ENCODE assay signal across 2 cellular contexts in genomic region chr4:79353075-79353474, GRCh38.
TF ChIP-seq lines count a peak whose summit lies in the region.

No MANE protein-coding gene starts in this region.

TF ChIP-seq in HepG2, 621 proteins besides CTCF, POLR2A, EP300 and RAD21:
- TF ChIP-seq ZNF569 (CRISPR knock-in tag; IDR thresholded peaks at IDR 0.05; ENCODE audit: borderline replicate concordance) (no peak), PTBP1 (IDR thresholded peaks at IDR 0.05; ENCODE audit: low read depth, low read length, poor library complexity, severe bottlenecking) (no peak), ZNF224 (CRISPR knock-in tag; IDR thresholded peaks at IDR 0.05) (no peak), SCMH1 (CRISPR knock-in tag; IDR thresholded peaks at IDR 0.05; ENCODE audit: borderline replicate concordance) (no peak), THAP11 (CRISPR knock-in tag; IDR thresholded peaks at IDR 0.05) (no peak), ZNF225 (CRISPR knock-in tag; IDR thresholded peaks at IDR 0.05) (no peak), SMAD1 (CRISPR knock-in tag; IDR thresholded peaks at IDR 0.05; ENCODE audit: borderline replicate concordance, low read depth) (no peak), KLF15 (CRISPR knock-in tag; IDR thresholded peaks at IDR 0.05; ENCODE audit: borderline replicate concordance) (no peak), SIX1 (CRISPR knock-in tag; IDR thresholded peaks at IDR 0.05; ENCODE audit: borderline replicate concordance) (no peak), FOXP1 (IDR thresholded peaks at IDR 0.05) (no peak), FOXP1 (CRISPR knock-in tag; IDR thresholded peaks at IDR 0.05) (no peak), MZF1 (CRISPR knock-in tag; IDR thresholded peaks at IDR 0.05; ENCODE audit: borderline replicate concordance) (no peak), BRCA1 (CRISPR knock-in tag; IDR thresholded peaks at IDR 0.05) (no peak), MBNL3 (CRISPR knock-in tag; conservative IDR thresholded peaks at IDR 0.05) (no peak), ZSCAN21 (CRISPR knock-in tag; IDR thresholded peaks at IDR 0.05; ENCODE audit: borderline replicate concordance) (no peak), CENPT (CRISPR knock-in tag; IDR thresholded peaks at IDR 0.05; ENCODE audit: low read depth) (no peak), ZSCAN5A (CRISPR knock-in tag; IDR thresholded peaks at IDR 0.05; ENCODE audit: borderline replicate concordance) (no peak), RFX1 (IDR thresholded peaks at IDR 0.05) (no peak)
- TF ChIP-seq, protein P1, sequence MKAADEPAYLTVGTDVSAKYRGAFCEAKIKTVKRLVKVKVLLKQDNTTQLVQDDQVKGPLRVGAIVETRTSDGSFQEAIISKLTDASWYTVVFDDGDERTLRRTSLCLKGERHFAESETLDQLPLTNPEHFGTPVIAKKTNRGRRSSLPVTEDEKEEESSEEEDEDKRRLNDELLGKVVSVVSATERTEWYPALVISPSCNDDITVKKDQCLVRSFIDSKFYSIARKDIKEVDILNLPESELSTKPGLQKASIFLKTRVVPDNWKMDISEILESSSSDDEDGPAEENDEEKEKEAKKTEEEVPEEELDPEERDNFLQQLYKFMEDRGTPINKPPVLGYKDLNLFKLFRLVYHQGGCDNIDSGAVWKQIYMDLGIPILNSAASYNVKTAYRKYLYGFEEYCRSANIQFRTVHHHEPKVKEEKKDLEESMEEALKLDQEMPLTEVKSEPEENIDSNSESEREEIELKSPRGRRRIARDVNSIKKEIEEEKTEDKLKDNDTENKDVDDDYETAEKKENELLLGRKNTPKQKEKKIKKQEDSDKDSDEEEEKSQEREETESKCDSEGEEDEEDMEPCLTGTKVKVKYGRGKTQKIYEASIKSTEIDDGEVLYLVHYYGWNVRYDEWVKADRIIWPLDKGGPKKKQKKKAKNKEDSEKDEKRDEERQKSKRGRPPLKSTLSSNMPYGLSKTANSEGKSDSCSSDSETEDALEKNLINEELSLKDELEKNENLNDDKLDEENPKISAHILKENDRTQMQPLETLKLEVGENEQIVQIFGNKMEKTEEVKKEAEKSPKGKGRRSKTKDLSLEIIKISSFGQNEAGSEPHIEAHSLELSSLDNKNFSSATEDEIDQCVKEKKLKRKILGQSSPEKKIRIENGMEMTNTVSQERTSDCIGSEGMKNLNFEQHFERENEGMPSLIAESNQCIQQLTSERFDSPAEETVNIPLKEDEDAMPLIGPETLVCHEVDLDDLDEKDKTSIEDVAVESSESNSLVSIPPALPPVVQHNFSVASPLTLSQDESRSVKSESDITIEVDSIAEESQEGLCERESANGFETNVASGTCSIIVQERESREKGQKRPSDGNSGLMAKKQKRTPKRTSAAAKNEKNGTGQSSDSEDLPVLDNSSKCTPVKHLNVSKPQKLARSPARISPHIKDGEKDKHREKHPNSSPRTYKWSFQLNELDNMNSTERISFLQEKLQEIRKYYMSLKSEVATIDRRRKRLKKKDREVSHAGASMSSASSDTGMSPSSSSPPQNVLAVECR (CRISPR knock-in tag; IDR thresholded peaks at IDR 0.05; ENCODE audit: borderline replicate concordance): no peak

TF ChIP-seq in GM12878, 131 proteins besides CTCF, POLR2A, EP300 and RAD21:
- no peak for TF ChIP-seq RFX5 (IDR thresholded peaks at IDR 0.05; ENCODE audit: low read depth, low read length)
- no peak for TF ChIP-seq RCOR1 (conservative IDR thresholded peaks at IDR 0.05; ENCODE audit: low read depth, low read length)
